Comparison of ENCODE assay signal across 1 cellular context in genomic region chr14:101947904-101948665, GRCh38.
TF ChIP-seq lines count a peak whose summit lies in the region.

No MANE protein-coding gene starts in this region.

TF ChIP-seq in HepG2, 621 proteins besides CTCF, POLR2A, EP300 and RAD21 (continued from another document):
- TF ChIP-seq CREB3 (CRISPR knock-in tag; IDR thresholded peaks at IDR 0.05), result no peak
- TF ChIP-seq ZNF652 (CRISPR knock-in tag; IDR thresholded peaks at IDR 0.05; ENCODE audit: borderline replicate concordance, low read depth), result no peak
- TF ChIP-seq JUNB (CRISPR knock-in tag; IDR thresholded peaks at IDR 0.05; ENCODE audit: borderline replicate concordance), result no peak
- TF ChIP-seq PHF21A (CRISPR knock-in tag; IDR thresholded peaks at IDR 0.05), result peak; percentile 84
- peak; percentile 41 for TF ChIP-seq BCL6 (CRISPR knock-in tag; IDR thresholded peaks at IDR 0.05)
- no peak for TF ChIP-seq HOXA7 (CRISPR knock-in tag; IDR thresholded peaks at IDR 0.05)
- peak; percentile 42; the same call in 1 of the 2 replicates for TF ChIP-seq ZNF274 (CRISPR knock-in tag; IDR thresholded peaks at IDR 0.05)
